8 cellular contexts compared by ENCODE assay signal in the genomic region with DNA sequence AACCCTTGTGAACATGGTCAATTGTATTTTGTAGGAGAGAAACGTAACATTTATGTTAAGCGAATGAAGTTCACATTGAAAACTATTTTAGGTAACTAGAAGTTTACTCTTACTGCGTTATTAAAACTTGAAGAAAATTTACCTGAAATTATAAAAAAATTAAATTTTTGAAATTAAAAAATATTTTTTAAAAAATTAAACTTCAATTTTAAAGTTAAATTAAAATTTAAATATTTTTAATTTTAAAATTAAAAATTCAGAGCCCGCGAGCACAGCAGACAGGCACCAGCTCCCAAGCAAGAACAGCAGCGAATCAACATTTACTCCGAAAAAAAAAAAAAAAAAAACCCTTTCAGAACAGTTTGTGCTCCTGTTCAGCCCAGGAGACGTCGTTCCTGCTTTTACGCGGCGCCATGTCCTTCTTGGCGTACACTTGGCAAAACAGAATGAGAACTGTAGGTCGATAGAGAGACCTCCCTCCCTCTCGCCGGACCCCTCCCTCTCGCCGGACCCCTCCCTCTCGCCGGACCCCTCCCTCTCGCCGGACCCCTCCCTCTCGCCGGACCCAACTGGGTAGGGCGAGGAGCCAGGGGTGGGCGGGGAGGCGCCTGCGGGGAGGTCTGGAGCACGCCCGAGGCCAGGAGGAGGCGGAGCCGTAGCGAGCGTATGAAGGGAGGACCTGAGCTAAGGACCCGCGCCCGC.
DNase-seq lines count a peak whose midpoint lies in the region; ATAC-seq and TF ChIP-seq lines count a peak whose summit lies in the region.

No MANE protein-coding gene starts in this region.

- H3K27me3 Mint-ChIP-seq in H9 (ENCODE audit: low read depth), result peaks cover 14% of the 10 kb centered on the region
- peaks cover 31% of the 10 kb centered on the region for H3K27me3 Mint-ChIP-seq in T-helper 2 cell treated with Interferon-gamma antibody and Interleukin-4, amounts not matched to agents 5 μg/mL and 100 μg/mL, for 36 hours (ENCODE audit: low read depth)

- H3K14ac ChIP-seq in H9 (ENCODE audit: insufficient read depth, low read length), result no peak overlapping the region

- H3K9me3 ChIP-seq in H9 (ENCODE audit: control insufficient read depth, low read depth, low read length), result no peaks in the 10 kb centered on the region

- H2AFZ ChIP-seq in H9 (ENCODE audit: low read length), result no peak overlapping the region

- H3K4me3 Mint-ChIP-seq in H9, result peak overlapping the region; percentile 51 to 52; a peak in 3 of 5 replicates
- peak overlapping the region; percentile 43 for H3K4me3 Mint-ChIP-seq in T-helper 2 cell treated with Interferon-gamma antibody and Interleukin-4, amounts not matched to agents 5 μg/mL and 100 μg/mL, for 36 hours

- H2AK5ac ChIP-seq in H9 (ENCODE audit: insufficient read length, low read length), result no peak overlapping the region

- no peak for TF ChIP-seq CTCF in H9 (conservative IDR thresholded peaks at IDR 0.05)

- H2BK5ac ChIP-seq in H9 (ENCODE audit: insufficient read length, low read length), result no peak overlapping the region

- H3K79me2 ChIP-seq in H9 (ENCODE audit: insufficient read depth, low read length), result no peaks in the 10 kb centered on the region

- peaks cover 5 to 7% of the 10 kb centered on the region in 2 experiments; a peak in 4 of 5 replicates for H3K9me3 Mint-ChIP-seq in H9
- peaks cover 8% of the 10 kb centered on the region for H3K9me3 Mint-ChIP-seq in T-helper 2 cell treated with Interferon-gamma antibody and Interleukin-4, amounts not matched to agents 5 μg/mL and 100 μg/mL, for 36 hours

- H3K79me1 ChIP-seq in H9 (ENCODE audit: insufficient read depth, low read depth, low read length, poor library complexity, severe bottlenecking), result no peaks in the 10 kb centered on the region

- no peaks in the 10 kb centered on the region for H4K20me1 ChIP-seq in H9 (ENCODE audit: control insufficient read depth, insufficient read depth, insufficient read length)

- H3K27ac ChIP-seq in H9 (ENCODE audit: insufficient read length, low read depth, low read length), result no peak overlapping the region

- no peak overlapping the region for H2BK12ac ChIP-seq in H9 (ENCODE audit: insufficient read length, low read depth, low read length)

- no peak overlapping the region for H2BK15ac ChIP-seq in H9 (ENCODE audit: low read depth, low read length)

- H3K4ac ChIP-seq in H9 (ENCODE audit: low read depth, low read length), result no peak overlapping the region

- peak overlapping the region; percentile 40 for H3K4me2 ChIP-seq in H9 (ENCODE audit: insufficient read depth, insufficient read length, low read length)

- no peaks in the 10 kb centered on the region for H3K4me1 ChIP-seq in H9 (ENCODE audit: insufficient read depth, low read length)

- peaks cover 4 to 5% of the 10 kb centered on the region in 2 experiments; a peak in 3 of 4 replicates for H3K4me1 Mint-ChIP-seq in H9
- H3K4me1 Mint-ChIP-seq in T-helper 2 cell treated with Interferon-gamma antibody and Interleukin-4, amounts not matched to agents 5 μg/mL and 100 μg/mL, for 36 hours (ENCODE audit: low read depth), result peaks cover 20% of the 10 kb centered on the region

- H4K8ac ChIP-seq in H9 (replicated peaks; ENCODE audit: insufficient read length, low read depth, low read length), result no peak overlapping the region

- H3K9ac ChIP-seq in H9 (ENCODE audit: extremely low read depth, insufficient read length, low read length), result no peak overlapping the region

- no CpG with 5 or more reads among the region's 37 CpGs for WGBS in H9 (ENCODE audit: extremely low coverage, insufficient read length, low lambda C conversion rate)

- DNase-seq in DMS114 treated with DMSO at 0.1 percent for 48 hours (lab: John Stamatoyannopoulos, UW; ENCODE audit: unreplicated experiment) (peak; percentile 38), H9 (peak; percentile 93), glomerular visceral epithelial cell (ENCODE audit: extremely low spot score) (peak; percentile 12), renal cortical epithelial cell (ENCODE audit: low read depth) (peak; percentile 17), MV-4-11 (lab: John Stamatoyannopoulos, UW) (no peak)
- DNase-seq in T-helper 2 cell treated with Interferon-gamma antibody and Interleukin-4, amounts not matched to agents 5 μg/mL and 100 μg/mL, for 36 hours (ENCODE audit: low spot score), result no peak

- H3K56ac ChIP-seq in H9 (ENCODE audit: insufficient read length, low read depth, low read length), result no peak overlapping the region

- no peak overlapping the region for H3K23ac ChIP-seq in H9 (ENCODE audit: insufficient read length, low read depth, low read length)

- no peak overlapping the region for H4K91ac ChIP-seq in H9 (ENCODE audit: insufficient read length, low read depth, low read length)

- no peak overlapping the region for H2BK20ac ChIP-seq in H9 (ENCODE audit: low read depth, low read length, poor library complexity, severe bottlenecking)

- H3K27me3 ChIP-seq in H9 (ENCODE audit: insufficient read depth, low read length), result no peaks in the 10 kb centered on the region

- H3K23me2 ChIP-seq in H9 (ENCODE audit: insufficient read length, low read depth, low read length, poor library complexity, severe bottlenecking), result no peaks in the 10 kb centered on the region

- no peak overlapping the region for H2BK120ac ChIP-seq in H9 (ENCODE audit: low read depth, low read length, poor library complexity, severe bottlenecking)

- H3K18ac ChIP-seq in H9 (ENCODE audit: insufficient read length, low read depth, low read length), result no peak overlapping the region

- ATAC-seq in GM18867 (IDR thresholded peaks at IDR 0.05; ENCODE audit: unreplicated experiment) (no peak), GM19395 (IDR thresholded peaks at IDR 0.05; ENCODE audit: unreplicated experiment) (no peak)

- H3T11ph ChIP-seq in H9 (ENCODE audit: low read length), result no peak overlapping the region

- H4K5ac ChIP-seq in H9 (ENCODE audit: insufficient read length, low read depth, low read length), result no peak overlapping the region

- H3K36me3 Mint-ChIP-seq in H9 (ENCODE audit: insufficient read depth in 1 of 3, low read depth in 3 of 3), result peaks cover 0 to 6% (median 0%) of the 10 kb centered on the region in 3 experiments; a peak in 1 of 7 replicates
- no peaks in the 10 kb centered on the region for H3K36me3 Mint-ChIP-seq in T-helper 2 cell treated with Interferon-gamma antibody and Interleukin-4, amounts not matched to agents 5 μg/mL and 100 μg/mL, for 36 hours (ENCODE audit: low read depth)

- no peak overlapping the region for H3K27ac Mint-ChIP-seq in H9
- H3K27ac Mint-ChIP-seq in T-helper 2 cell treated with Interferon-gamma antibody and Interleukin-4, amounts not matched to agents 5 μg/mL and 100 μg/mL, for 36 hours, result no peak overlapping the region

Comparison
In these comparisons a context has a peak if more than half of its experiments do, and no peak if none do; other contexts are left out.
1. DNase-seq: peak in DMS114 treated with DMSO at 0.1 percent for 48 hours (single experiment), H9 (single experiment), glomerular visceral epithelial cell (single experiment) and renal cortical epithelial cell (single experiment); none in T-helper 2 cell treated with Interferon-gamma antibody and Interleukin-4, amounts not matched to agents 5 μg/mL and 100 μg/mL, for 36 hours (single experiment) and MV-4-11 (single experiment).